In the genomic region with DNA sequence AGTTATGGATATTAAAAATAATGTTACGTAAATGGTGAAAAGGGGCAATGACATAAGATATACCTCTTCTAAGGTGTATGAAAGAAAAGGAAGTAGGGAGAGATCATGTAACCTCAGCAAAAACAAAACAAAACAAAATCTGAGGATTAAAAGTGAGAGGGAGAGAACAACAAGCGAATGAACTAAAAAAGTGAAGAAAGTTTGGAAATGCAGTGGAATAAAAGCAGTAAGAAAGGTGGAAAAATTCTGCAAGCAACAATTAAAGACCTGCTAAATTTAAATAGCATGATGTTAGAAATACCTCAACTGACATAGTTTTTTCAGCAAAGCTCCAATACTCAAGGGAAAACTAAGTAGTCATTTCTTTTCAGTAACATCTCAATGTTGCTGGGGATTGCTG, we compare ENCODE assay signal across 17 cellular contexts. TPM values are rescaled to one million over a fixed set of nuclear protein-coding genes. Genes with fewer than 3 reads are reported as not detected.
A peak's percentile ranks its signal among the peaks of the same experiment; 100 is the strongest.
DNase-seq lines count a peak whose midpoint lies in the region; ATAC-seq, FAIRE-seq and TF ChIP-seq lines count a peak whose summit lies in the region.
"Had no signal": no experiment of that assay in that cellular context is flagged by ENCODE, and none has a peak within 500 bp of the region (broad histone marks: within the 10 kb centered on the region; RNA-seq: fewer than 3 reads in every experiment).

No MANE protein-coding gene starts in this region.

- TF ChIP-seq POLR2A in K562 (conservative IDR thresholded peaks at IDR 0.05), result no peak

- POLR2A ChIA-PET in K562 (lab: Yijun Ruan, JAX), result interaction anchor here (1.0 kb wide), 1 partner anchor 9 kb away, joined by 3 read pairs; no protein-coding TSS in a partner anchor

- no peak for FAIRE-seq in K562 (lab: Jason Lieb, UNC)
- FAIRE-seq: GM12878, GM18507 had no signal

- no peaks in the 10 kb centered on the region for H3K9me1 ChIP-seq in K562 (ENCODE audit: control insufficient read depth, insufficient read depth, low read length)

- no peak overlapping the region for H3K4me3 Mint-ChIP-seq in activated naive CD4-positive, alpha-beta T cell treated with anti-CD3 and anti-CD28 coated beads, Interleukin-2, amount 50 U/mL, for 24 hours
- no peak overlapping the region for H3K4me3 Mint-ChIP-seq in GM23338
- H3K4me3 Mint-ChIP-seq in nephron progenitor cell, result no peak overlapping the region
- H3K4me3 Mint-ChIP-seq: CD4-positive, alpha-beta memory T cell; HFFc6 had no signal

- H3K36me3 ChIP-seq in GM23338 (ENCODE audit: insufficient read depth) (no peaks in the 10 kb centered on the region), K562 (ENCODE audit: control insufficient read depth, insufficient read depth, low read length) (peaks cover 70% of the 10 kb centered on the region; the same call in 2 of the 3 replicates)

- TF ChIP-seq EP300 in K562 (IDR thresholded peaks at IDR 0.05; ENCODE audit: low read length), result no peak

- BruUV-seq in K562 (replicated peaks; lab: Mats Ljungman, UMichigan), result no TSS peak

- H3K9me3 ChIP-seq in K562 (replicated peaks; ENCODE audit: control insufficient read depth, insufficient read depth, low read depth, low read length), result no peaks in the 10 kb centered on the region
- H3K9me3 ChIP-seq: BLaER1 treated with 17β-estradiol and CSF1 and Interleukin-3, amounts not matched to agents 10 nM and 100 nM had no signal

- H3K27me3 ChIP-seq in GM23338 (ENCODE audit: insufficient read depth), result no peaks in the 10 kb centered on the region
- H3K27me3 ChIP-seq in K562 (ENCODE audit: control insufficient read depth in 2 of 2, insufficient read depth in 2 of 2, low read length in 2 of 2), result no peaks in the 10 kb centered on the region
- H3K27me3 ChIP-seq: BLaER1 treated with 17β-estradiol and CSF1 and Interleukin-3, amounts not matched to agents 10 nM and 100 nM had no signal

- no peak for ATAC-seq in activated naive CD4-positive, alpha-beta T cell treated with anti-CD3 and anti-CD28 coated beads, Interleukin-2, amount 50 U/mL, for 72 hours
- ATAC-seq in GM23338 (no peak), K562 (no peak), HG03571 (IDR thresholded peaks at IDR 0.05; ENCODE audit: unreplicated experiment) (no peak)
- ATAC-seq: GM12878 had no signal

- CTCF ChIA-PET in K562 (lab: Yijun Ruan, JAX; ENCODE audit: low intra/inter-chr PET ratio), result no interaction called here

- WGBS in K562 (ENCODE audit: insufficient coverage, low coverage, missing lambda C conversion rate), result 100% methylated on average over 2 of the region's 2 CpGs

- intact Hi-C loops in K562 (cut with micrococcal nuclease), result no loop called here

- DNase-seq in activated naive CD4-positive, alpha-beta T cell treated with anti-CD3 and anti-CD28 coated beads, Interleukin-2, amount 50 U/mL, for 72 hours (ENCODE audit: low spot score in 2 of 2), result no peak
- DNase-seq in GM23338 (ENCODE audit: low spot score) (no peak), K562 (ENCODE audit: extremely low read depth in 1 of 4, low spot score in 3 of 4) (no peak), nephron progenitor cell (no peak), NOMO-1 treated with DMSO at 0.1 percent for 48 hours (lab: John Stamatoyannopoulos, UW; ENCODE audit: unreplicated experiment) (no peak), HCEC 1CT (no peak)
- DNase-seq: ACHN; CD4-positive, alpha-beta memory T cell; DMS79; GM23248; H7; HFFc6 had no signal

- H3K4me1 ChIP-seq in GM23338 (ENCODE audit: insufficient read depth) (no peaks in the 10 kb centered on the region), K562 (replicated peaks in 1 of 2; ENCODE audit: control insufficient read depth in 2 of 2, insufficient read depth in 2 of 2, low read length in 2 of 2) (no peaks in the 10 kb centered on the region; a peak in 2 of 5 replicates)
- H3K4me1 ChIP-seq: BLaER1 treated with 17β-estradiol and CSF1 and Interleukin-3, amounts not matched to agents 10 nM and 100 nM had no signal

- peaks cover 6% of the 10 kb centered on the region for H4K20me1 ChIP-seq in GM23338 (replicated peaks; ENCODE audit: insufficient read depth)
- H4K20me1 ChIP-seq in K562 (replicated peaks; ENCODE audit: control insufficient read depth, insufficient read depth, low read length), result no peaks in the 10 kb centered on the region

- H3K27ac Mint-ChIP-seq in activated naive CD4-positive, alpha-beta T cell treated with anti-CD3 and anti-CD28 coated beads, Interleukin-2, amount 50 U/mL, for 24 hours, result peak overlapping the region; percentile 3
- H3K27ac Mint-ChIP-seq in activated naive CD4-positive, alpha-beta T cell treated with anti-CD3 and anti-CD28 coated beads, Interleukin-2, amount 50 U/mL, for 72 hours, result no peak overlapping the region
- H3K27ac Mint-ChIP-seq in GM23338 (peak overlapping the region; percentile 37; the same call in 1 of the 2 replicates), nephron progenitor cell (peak overlapping the region; percentile 50)
- H3K27ac Mint-ChIP-seq: HFFc6 had no signal

- H3K4me3 ChIP-seq in GM23338 (no peak overlapping the region), K562 (no peak overlapping the region)
- H3K4me3 ChIP-seq: BLaER1 treated with 17β-estradiol and CSF1 and Interleukin-3, amounts not matched to agents 10 nM and 100 nM; GM12878; GM23248 had no signal

- H3K79me2 ChIP-seq in GM23338 (replicated peaks; ENCODE audit: insufficient read depth), result peaks cover 82% of the 10 kb centered on the region
- peaks cover 83% of the 10 kb centered on the region for H3K79me2 ChIP-seq in K562 (ENCODE audit: control insufficient read depth, insufficient read depth, low read length)

- no peak overlapping the region for H3K4me2 ChIP-seq in GM23338
- H3K4me2 ChIP-seq in K562 (ENCODE audit: insufficient read depth, low read length), result no peak overlapping the region
- H3K4me2 ChIP-seq: BLaER1 treated with 17β-estradiol and CSF1 and Interleukin-3, amounts not matched to agents 10 nM and 100 nM had no signal

- no peaks in the 10 kb centered on the region for H3K27me3 Mint-ChIP-seq in activated naive CD4-positive, alpha-beta T cell treated with anti-CD3 and anti-CD28 coated beads, Interleukin-2, amount 50 U/mL, for 24 hours
- H3K27me3 Mint-ChIP-seq in GM23338 (ENCODE audit: insufficient read depth, low read depth, poor library complexity) (no peaks in the 10 kb centered on the region), nephron progenitor cell (ENCODE audit: low read depth, poor library complexity) (no peaks in the 10 kb centered on the region)
- H3K27me3 Mint-ChIP-seq: CD4-positive, alpha-beta memory T cell had no signal

- H3K36me3 Mint-ChIP-seq in activated naive CD4-positive, alpha-beta T cell treated with anti-CD3 and anti-CD28 coated beads, Interleukin-2, amount 50 U/mL, for 24 hours, result peaks cover 28% of the 10 kb centered on the region
- peaks cover 10 to 12% of the 10 kb centered on the region in 2 donors for H3K36me3 Mint-ChIP-seq in activated naive CD4-positive, alpha-beta T cell treated with anti-CD3 and anti-CD28 coated beads, Interleukin-2, amount 50 U/mL, for 72 hours
- H3K36me3 Mint-ChIP-seq in GM23338 (ENCODE audit: low read depth), result peaks cover 23% of the 10 kb centered on the region
- peaks cover 64% of the 10 kb centered on the region for H3K36me3 Mint-ChIP-seq in nephron progenitor cell (ENCODE audit: low read depth)

- H3K9ac ChIP-seq in K562 (ENCODE audit: insufficient read depth in 1 of 2, low read depth in 2 of 2, low read length in 2 of 2), result no peak overlapping the region
- H3K9ac ChIP-seq: BLaER1 treated with 17β-estradiol and CSF1 and Interleukin-3, amounts not matched to agents 10 nM and 100 nM; GM23248 had no signal

- TF ChIP-seq RAD21 in K562 (CRISPR knock-in tag; conservative IDR thresholded peaks at IDR 0.05 in 1 of 2, IDR thresholded peaks at IDR 0.05 in 1 of 2), result no peak

- H3K9me2 ChIP-seq in GM23338 (ENCODE audit: insufficient read depth), result no peaks in the 10 kb centered on the region

- in situ Hi-C loops in K562 (cut with MboI), result no loop called here

- TF ChIP-seq CTCF in GM23338 (conservative IDR thresholded peaks at IDR 0.05; ENCODE audit: low read depth in 2 of 2), result no peak
- no peak for TF ChIP-seq CTCF in K562 (IDR thresholded peaks at IDR 0.05 in 2 of 3, conservative IDR thresholded peaks at IDR 0.05 in 1 of 3; ENCODE audit: insufficient read depth in 2 of 3, low read depth in 1 of 3, low read length in 3 of 3)
- no peak for TF ChIP-seq CTCF in nephron progenitor cell (IDR thresholded peaks at IDR 0.05)

- no peaks in the 10 kb centered on the region for H3K9me3 Mint-ChIP-seq in activated naive CD4-positive, alpha-beta T cell treated with anti-CD3 and anti-CD28 coated beads, Interleukin-2, amount 50 U/mL, for 24 hours
- no peaks in the 10 kb centered on the region for H3K9me3 Mint-ChIP-seq in activated naive CD4-positive, alpha-beta T cell treated with anti-CD3 and anti-CD28 coated beads, Interleukin-2, amount 50 U/mL, for 72 hours
- H3K9me3 Mint-ChIP-seq in GM23338 (no peaks in the 10 kb centered on the region), nephron progenitor cell (no peaks in the 10 kb centered on the region)
- H3K9me3 Mint-ChIP-seq: HFFc6 had no signal

- H3F3A ChIP-seq in GM23338 (replicated peaks; ENCODE audit: low read depth), result no peaks in the 10 kb centered on the region

- peaks cover 64% of the 10 kb centered on the region for H3K4me1 Mint-ChIP-seq in activated naive CD4-positive, alpha-beta T cell treated with anti-CD3 and anti-CD28 coated beads, Interleukin-2, amount 50 U/mL, for 24 hours
- H3K4me1 Mint-ChIP-seq in GM23338 (peaks cover 10% of the 10 kb centered on the region), nephron progenitor cell (no peaks in the 10 kb centered on the region)

- H3K27ac ChIP-seq in GM23338 (ENCODE audit: low read depth), result no peak overlapping the region
- H3K27ac ChIP-seq in K562 (ENCODE audit: extremely low read depth, low read depth, low read length), result no peak overlapping the region
- H3K27ac ChIP-seq: BLaER1 treated with 17β-estradiol and CSF1 and Interleukin-3, amounts not matched to agents 10 nM and 100 nM; GM23248 had no signal

- H2AFZ ChIP-seq in GM23338 (no peak overlapping the region), K562 (ENCODE audit: low read depth, low read length) (no peak overlapping the region)
- H2AFZ ChIP-seq: GM23248 had no signal

RNA-seq across cellular contexts. Expression of a gene that starts 48.0 kb away (rescaled TPM):
- 10 to 100 TPM; 26.8 to 37.8 TPM for total RNA-seq in activated naive CD4-positive, alpha-beta T cell treated with anti-CD3 and anti-CD28 coated beads, Interleukin-2, amount 50 U/mL, for 72 hours
- 63.6 and 65.4 TPM in 2 replicates for total RNA-seq in GM23338 (2014; rRNA removed; shearing (Covaris generic))
- polyA plus RNA-seq in GM23338 (2016; fragmentation: Nextera tagmentation; extraction: Ambion mirVana) (38.0 and 48.0 TPM in 2 replicates), K562 (2011; rRNA removed) (9.3 and 12.5 TPM in 2 replicates), K562 (2014; fragmentation: Illumina TruSeq; extraction: Trizol) (16.4 and 19.2 TPM in 2 replicates), K562 (2014; fragmentation: Nextera tagmentation; extraction: Ambion mirVana) (1 to 10 TPM; 8.1 to 8.9 TPM), K562 (2014; rRNA removed) (8.7 and 9.7 TPM in 2 replicates)
- total RNA-seq in K562 (2011; cell fraction: chromatin; rRNA removed; ENCODE audit: low replicate concordance), result 26.0 and 101 TPM in 2 replicates
- 15.3 and 21.2 TPM in 2 replicates for total RNA-seq in K562 (2011; cell fraction: nucleolus; rRNA removed)
- total RNA-seq in K562 (2011; cell fraction: nucleoplasm; rRNA removed), result 33.0 and 44.9 TPM in 2 replicates
- total RNA-seq in K562 (2014; rRNA removed) (16.1 and 16.5 TPM in 2 replicates), K562 (2014; rRNA removed; fragmentation: Illumina TruSeq; extraction: Trizol) (35.3 and 38.3 TPM in 2 replicates), K562 (2015; rRNA removed; fragmentation: Illumina TruSeq; extraction: Trizol) (33.1 and 36.3 TPM in 2 replicates), K562 (2021) (25.0 and 25.3 TPM in 2 replicates)
- polyA plus RNA-seq in K562 (2011; cell fraction: cytosol; rRNA removed), result 1.9 and 4.0 TPM in 2 replicates
- polyA plus RNA-seq in K562 (2011; cell fraction: nucleus; rRNA removed), result 21.6 and 25.9 TPM in 2 replicates
- polyA plus RNA-seq in K562 (2012), result 13.5 and 14.2 TPM in 2 replicates
- polyA minus RNA-seq in K562 (2011; rRNA and poly(A)+ RNA removed), result 56.0 and 67.0 TPM in 2 replicates
- polyA minus RNA-seq in K562 (2011; cell fraction: cytosol; rRNA and poly(A)+ RNA removed), result 19.2 and 21.2 TPM in 2 replicates
- 55.1 and 107 TPM in 2 replicates for polyA minus RNA-seq in K562 (2011; cell fraction: nucleus; rRNA and poly(A)+ RNA removed)

Comparison
In these comparisons a context has a peak if more than half of its experiments do, and no peak if none do; other contexts are left out.
1. H3K27ac Mint-ChIP-seq: peak in activated naive CD4-positive, alpha-beta T cell treated with anti-CD3 and anti-CD28 coated beads, Interleukin-2, amount 50 U/mL, for 24 hours (single experiment), GM23338 (single experiment) and nephron progenitor cell (single experiment); none in activated naive CD4-positive, alpha-beta T cell treated with anti-CD3 and anti-CD28 coated beads, Interleukin-2, amount 50 U/mL, for 72 hours (0 of 2).